In genomic region chr1:95685091-95685490, GRCh38 we compare ENCODE assay signal across 24 cellular contexts.
A peak's percentile ranks its signal among the peaks of the same experiment; 100 is the strongest.
DNase-seq lines count a peak whose midpoint lies in the region; ATAC-seq and TF ChIP-seq lines count a peak whose summit lies in the region.
"Had no signal": no experiment of that assay in that cellular context is flagged by ENCODE, and none has a peak within 500 bp of the region (broad histone marks: within the 10 kb centered on the region; RNA-seq: fewer than 3 reads in every experiment).

No MANE protein-coding gene starts in this region.

- no peak for TF ChIP-seq POLR2A in prostate gland (IDR thresholded peaks at IDR 0.05)

- H3K9me2 ChIP-seq in GM23338 (ENCODE audit: insufficient read depth) = peaks cover 12% of the 10 kb centered on the region; the same call in 1 of the 2 replicates

- no peak for ATAC-seq in GM23338
- ATAC-seq: activated CD8-positive, alpha-beta T cell treated with anti-CD3 and anti-CD28 coated beads, Interleukin-2, amount 10 ng/mL, durations not matched to agents 7 days and 5 days; activated naive CD8-positive, alpha-beta T cell treated with anti-CD3 and anti-CD28 coated beads, Interleukin-2, amount 50 U/mL, for 24 hours had no signal

- DNase-seq in GM23338 (ENCODE audit: low spot score) = no peak
- peak; percentile 63 for DNase-seq in NCI-H1694 (lab: John Stamatoyannopoulos, UW)
- peak; percentile 59 for DNase-seq in NCI-H524 treated with DMSO at 0.1 percent for 48 hours (lab: John Stamatoyannopoulos, UW)
- DNase-seq in left kidney (ENCODE audit: low read depth, low spot score) = peak; percentile 58
- no peak for DNase-seq in ureter (ENCODE audit: low spot score)
- no peak for DNase-seq in prostate gland (ENCODE audit: low spot score)
- no peak for DNase-seq in islet precursor cell
- DNase-seq: activated CD4-positive, alpha-beta T cell treated with anti-CD3 and anti-CD28 coated beads for 1 hour; activated CD8-positive, alpha-beta T cell treated with anti-CD3 and anti-CD28 coated beads, Interleukin-2, amount 10 ng/mL, durations not matched to agents 7 days and 5 days; activated gamma-delta T cell; activated naive CD8-positive, alpha-beta T cell treated with anti-CD3 and anti-CD28 coated beads, Interleukin-2, amount 50 U/mL, for 24 hours; cerebellar nuclear complex; dorsolateral prefrontal cortex; GDM1; KG1; MM.1S; sigmoid colon; SJCRH30; stimulated activated CD4-positive, alpha-beta T cell treated with anti-CD3 and anti-CD28 coated beads, Interleukin-15, amount 100 ng/mL, for 24 hours; thyroid gland had no signal

- H3K27me3 ChIP-seq in GM23338 (ENCODE audit: insufficient read depth) (no peaks in the 10 kb centered on the region), prostate gland (replicated peaks; ENCODE audit: insufficient read depth) (no peaks in the 10 kb centered on the region)
- H3K27me3 ChIP-seq: dorsolateral prefrontal cortex, sigmoid colon, SJCRH30, thyroid gland had no signal

- H3K4me1 ChIP-seq in GM23338 (ENCODE audit: insufficient read depth) (no peaks in the 10 kb centered on the region), prostate gland (replicated peaks) (no peaks in the 10 kb centered on the region)
- H3K4me1 ChIP-seq: sigmoid colon, SJCRH30, thyroid gland had no signal

- no peaks in the 10 kb centered on the region for H3K27me3 Mint-ChIP-seq in GM23338 (ENCODE audit: insufficient read depth, low read depth, poor library complexity)
- H3K27me3 Mint-ChIP-seq: activated naive CD8-positive, alpha-beta T cell treated with anti-CD3 and anti-CD28 coated beads, Interleukin-2, amount 50 U/mL, for 24 hours; stimulated activated naive CD8-positive, alpha-beta T cell treated with anti-CD3 and anti-CD28 coated beads, Interleukin-15, Interleukin-2, amounts not matched to agents 100 ng/mL and 50 ng/mL, for 24 hours had no signal

- H3F3A ChIP-seq in GM23338 (replicated peaks; ENCODE audit: low read depth) = no peaks in the 10 kb centered on the region

- peak overlapping the region; percentile 64; the same call in 1 of the 2 replicates for H3K27ac Mint-ChIP-seq in GM23338
- H3K27ac Mint-ChIP-seq: activated CD8-positive, alpha-beta T cell treated with anti-CD3 and anti-CD28 coated beads, Interleukin-2, amount 10 ng/mL, durations not matched to agents 7 days and 5 days; activated naive CD8-positive, alpha-beta T cell treated with anti-CD3 and anti-CD28 coated beads, Interleukin-2, amount 50 U/mL, for 24 hours; stimulated activated naive CD8-positive, alpha-beta T cell treated with anti-CD3 and anti-CD28 coated beads, Interleukin-15, Interleukin-2, amounts not matched to agents 100 ng/mL and 50 ng/mL, for 24 hours; T-helper 1 cell treated with Interleukin-12 subunit alpha and Interleukin-12 subunit beta and Interleukin-4 antibody, amounts not matched to agents 30 μg/mL and 1 μg/mL, for 36 hours had no signal

- H3K4me3 ChIP-seq in GM23338 = no peak overlapping the region
- no peak overlapping the region for H3K4me3 ChIP-seq in prostate gland
- H3K4me3 ChIP-seq: dorsolateral prefrontal cortex, lung, sigmoid colon, SJCRH30, thyroid gland had no signal

- no peak overlapping the region; the same call in 1 of the 2 replicates for H2AFZ ChIP-seq in GM23338

- H3K4me2 ChIP-seq in GM23338 = no peak overlapping the region

- TF ChIP-seq CTCF in GM23338 (conservative IDR thresholded peaks at IDR 0.05; ENCODE audit: low read depth in 2 of 2) (no peak), prostate gland (IDR thresholded peaks at IDR 0.05) (no peak)

- H3K79me2 ChIP-seq in GM23338 (replicated peaks; ENCODE audit: insufficient read depth) = no peaks in the 10 kb centered on the region

- no peaks in the 10 kb centered on the region for H4K20me1 ChIP-seq in GM23338 (replicated peaks; ENCODE audit: insufficient read depth)

- intact Hi-C loops in prostate gland (cut with DNase I) = no loop called here

- H3K27ac ChIP-seq in GM23338 (ENCODE audit: low read depth) = no peak overlapping the region
- no peak overlapping the region for H3K27ac ChIP-seq in prostate gland
- H3K27ac ChIP-seq: dorsolateral prefrontal cortex, sigmoid colon, SJCRH30, thyroid gland had no signal

- H3K4me1 Mint-ChIP-seq in GM23338 = peaks cover 13% of the 10 kb centered on the region; the same call in 2 of the 3 replicates
- H3K4me1 Mint-ChIP-seq: activated naive CD8-positive, alpha-beta T cell treated with anti-CD3 and anti-CD28 coated beads, Interleukin-2, amount 50 U/mL, for 24 hours; neural crest cell had no signal

- no peaks in the 10 kb centered on the region for H3K9me3 ChIP-seq in prostate gland
- H3K9me3 ChIP-seq: sigmoid colon, SJCRH30, thyroid gland had no signal

- H3K36me3 ChIP-seq in GM23338 (ENCODE audit: insufficient read depth) = no peaks in the 10 kb centered on the region
- no peaks in the 10 kb centered on the region for H3K36me3 ChIP-seq in prostate gland
- H3K36me3 ChIP-seq: sigmoid colon, SJCRH30, thyroid gland had no signal

- WGBS in prostate gland = 52% methylated on average over 2 of the region's 2 CpGs

- H3K4me3 Mint-ChIP-seq in GM23338 = no peak overlapping the region
- H3K4me3 Mint-ChIP-seq: activated CD8-positive, alpha-beta T cell treated with anti-CD3 and anti-CD28 coated beads, Interleukin-2, amount 10 ng/mL, durations not matched to agents 7 days and 5 days; activated naive CD8-positive, alpha-beta T cell treated with anti-CD3 and anti-CD28 coated beads, Interleukin-2, amount 50 U/mL, for 24 hours; neural crest cell; stimulated activated naive CD8-positive, alpha-beta T cell treated with anti-CD3 and anti-CD28 coated beads, Interleukin-15, Interleukin-2, amounts not matched to agents 100 ng/mL and 50 ng/mL, for 24 hours; T-helper 1 cell treated with Interleukin-12 subunit alpha and Interleukin-12 subunit beta and Interleukin-4 antibody, amounts not matched to agents 30 μg/mL and 1 μg/mL, for 36 hours had no signal

- H3K36me3 Mint-ChIP-seq in GM23338 (ENCODE audit: low read depth) = no peaks in the 10 kb centered on the region

- H3K9me3 Mint-ChIP-seq in GM23338 = no peaks in the 10 kb centered on the region
- H3K9me3 Mint-ChIP-seq: neural crest cell; T-helper 1 cell treated with Interleukin-12 subunit alpha and Interleukin-12 subunit beta and Interleukin-4 antibody, amounts not matched to agents 30 μg/mL and 1 μg/mL, for 36 hours had no signal

TF ChIP-seq in GM23338, 12 proteins besides CTCF, POLR2A, EP300 and RAD21 (continues in another document):
- TF ChIP-seq ZNF331 (CRISPR knock-in tag; IDR thresholded peaks at IDR 0.05; ENCODE audit: low read depth) = no peak
- TF ChIP-seq NANOG (IDR thresholded peaks at IDR 0.05; ENCODE audit: borderline replicate concordance) = no peak
- no peak for TF ChIP-seq EZH2 (IDR thresholded peaks at IDR 0.05; ENCODE audit: low read depth, unreplicated experiment)
- TF ChIP-seq STAT1 (IDR thresholded peaks at IDR 0.05; ENCODE audit: unreplicated experiment) = no peak
- TF ChIP-seq REST (IDR thresholded peaks at IDR 0.05; ENCODE audit: unreplicated experiment) = no peak
- no peak for TF ChIP-seq ETS1 (IDR thresholded peaks at IDR 0.05)
- no peak for TF ChIP-seq ZNF114 (CRISPR knock-in tag; IDR thresholded peaks at IDR 0.05)
- no peak for TF ChIP-seq JUNB (IDR thresholded peaks at IDR 0.05; ENCODE audit: unreplicated experiment)
- no peak for TF ChIP-seq POLR2AphosphoS5 (IDR thresholded peaks at IDR 0.05; ENCODE audit: low read depth)
- no peak for TF ChIP-seq CREB1 (CRISPR knock-in tag; IDR thresholded peaks at IDR 0.05; ENCODE audit: low read depth)

Comparison
In these comparisons a context has a peak if more than half of its experiments do, and no peak if none do; other contexts are left out.
1. DNase-seq: peak in NCI-H1694 (single experiment), NCI-H524 treated with DMSO at 0.1 percent for 48 hours (single experiment) and left kidney (single experiment); none in GM23338 (single experiment), ureter (single experiment), prostate gland (single experiment) and islet precursor cell (single experiment).